In genomic region chr5:87354496-87354895, GRCh38 we compare ENCODE assay signal across 1 cellular context.
TF ChIP-seq lines count a peak whose summit lies in the region.

No MANE protein-coding gene starts in this region.

TF ChIP-seq in GM12878, 131 proteins besides CTCF, POLR2A, EP300 and RAD21 (continued from another document):
- TF ChIP-seq MTA2 (IDR thresholded peaks at IDR 0.05; ENCODE audit: low read depth): 0 out of 2 replicates have a peak, but pooled peaks have one; percentile 35
- TF ChIP-seq ZNF384 (IDR thresholded peaks at IDR 0.05; ENCODE audit: borderline replicate concordance, low read depth, low read length): no peak
